ENCODE assay signal across 23 cellular contexts in genomic region chr15:34132881-34133280, GRCh38. TPM values are rescaled to one million over a fixed set of nuclear protein-coding genes. Genes with fewer than 3 reads are reported as not detected.
DNase-seq lines count a peak whose midpoint lies in the region; ATAC-seq and TF ChIP-seq lines count a peak whose summit lies in the region.
"Had no signal": no experiment of that assay in that cellular context is flagged by ENCODE, and none has a peak within 500 bp of the region (broad histone marks: within the 10 kb centered on the region; RNA-seq: fewer than 3 reads in every experiment).

No MANE protein-coding gene starts in this region.

- ATAC-seq in HG03439 (IDR thresholded peaks at IDR 0.05; ENCODE audit: unreplicated experiment) = no peak
- ATAC-seq: HCT116, HepG2, K562 had no signal

- in situ Hi-C loops in astrocyte of the cerebellum (cut with HindIII; ENCODE audit: low sequenced_read_pairs) = no loop called here

- TF ChIP-seq CTCF in astrocyte of the cerebellum (IDR thresholded peaks at IDR 0.05; ENCODE audit: low read depth, low read length, missing control alignments) = no peak
- TF ChIP-seq CTCF in fibroblast of villous mesenchyme (IDR thresholded peaks at IDR 0.05; ENCODE audit: insufficient read depth, low read depth, low read length) = no peak

- H3K4me3 ChIP-seq in astrocyte of the cerebellum (ENCODE audit: low read depth, low read length) (no peak overlapping the region), fibroblast of villous mesenchyme (ENCODE audit: low read depth, low read length) (no peak overlapping the region)
- H3K4me3 ChIP-seq: BLaER1 treated with 17β-estradiol and CSF1 and Interleukin-3, amounts not matched to agents 10 nM and 100 nM; K562 had no signal

- peak; percentile 39 for DNase-seq in EH (ENCODE audit: low read depth)
- peak; percentile 12 for DNase-seq in astrocyte of the cerebellum (ENCODE audit: low read depth)
- DNase-seq in fibroblast of villous mesenchyme (ENCODE audit: low read depth) = peak; percentile 61
- DNase-seq in non-pigmented ciliary epithelial cell (ENCODE audit: low read depth) = peak; percentile 72
- no peak for DNase-seq in stimulated activated CD4-positive, alpha-beta T cell treated with anti-CD3 and anti-CD28 coated beads, Interleukin-2, amount 100 ng/mL, for 24 hours
- DNase-seq in DMS79 treated with DMSO at 0.1 percent for 48 hours (lab: John Stamatoyannopoulos, UW) = no peak
- DNase-seq: AML-193; CD4-positive, alpha-beta memory T cell; COR-L47; GF-D8; Kasumi-1; NCI-H1092 treated with DMSO at 0.1 percent for 48 hours; NCI-H1436 treated with DMSO at 0.1 percent for 48 hours; NCI-H187 treated with DMSO at 0.1 percent for 48 hours; NCI-H2171 treated with DMSO at 0.1 percent for 48 hours; NCI-H345; NCI-H510A treated with DMSO at 0.1 percent for 48 hours; SK-N-SH had no signal

RNA-seq across cellular contexts. Expression of gene PGBD4, which starts 31.0 kb away (rescaled TPM):
- total RNA-seq in fibroblast of villous mesenchyme = 1.9 and 2.6 TPM in 2 replicates

RNA-seq across cellular contexts. Expression of gene EMC7, which starts 31.2 kb away (rescaled TPM):
- total RNA-seq in fibroblast of villous mesenchyme = 36.7 and 57.4 TPM in 2 replicates

Comparison
In these comparisons a context has a peak if more than half of its experiments do, and no peak if none do; other contexts are left out.
1. DNase-seq: peak in EH (single experiment), astrocyte of the cerebellum (single experiment), fibroblast of villous mesenchyme (single experiment) and non-pigmented ciliary epithelial cell (single experiment); none in stimulated activated CD4-positive, alpha-beta T cell treated with anti-CD3 and anti-CD28 coated beads, Interleukin-2, amount 100 ng/mL, for 24 hours (0 of 2) and DMS79 treated with DMSO at 0.1 percent for 48 hours (single experiment).